8 cellular contexts compared by ENCODE assay signal in the genomic region with DNA sequence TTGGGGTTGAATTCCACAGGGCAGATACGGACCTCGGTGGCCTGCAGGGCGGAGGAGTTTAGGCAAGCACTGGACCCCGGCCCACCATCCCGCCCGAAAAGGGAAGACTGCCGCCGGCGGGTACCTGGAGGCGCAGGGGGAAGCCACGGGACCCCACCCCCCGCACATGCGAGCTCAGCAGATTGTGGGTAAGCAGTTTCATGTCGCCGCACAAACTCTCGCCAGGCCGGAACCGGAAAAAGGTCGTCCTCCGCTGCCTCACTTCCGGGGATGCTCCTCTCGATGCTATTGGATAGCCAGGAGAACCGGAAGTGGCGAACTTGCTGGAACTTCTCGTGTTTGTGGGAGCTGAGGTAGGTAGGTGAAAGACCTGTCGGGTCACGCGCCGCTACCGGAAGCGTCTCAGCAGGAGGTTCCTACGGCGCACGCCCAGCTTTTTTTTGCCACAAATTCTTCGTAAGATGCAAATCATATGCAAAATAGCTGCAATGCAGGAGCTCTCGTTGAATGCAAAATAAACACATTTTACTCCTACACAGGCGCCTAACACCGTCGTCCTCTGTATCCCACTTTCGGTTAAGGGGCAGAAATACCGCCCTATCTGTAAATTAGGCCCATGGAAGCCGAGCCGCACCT. TPM values are rescaled to one million over a fixed set of nuclear protein-coding genes. Genes with fewer than 3 reads are reported as not detected.
DNase-seq lines count a peak whose midpoint lies in the region; ATAC-seq lines count a peak whose summit lies in the region.

Gene TRMT112 (minus strand): TSS at position 235 of the 636 bp plus-strand sequence. CDS start 33 bp downstream, at position 202.

- H3K36me3 Mint-ChIP-seq in naive thymus-derived CD4-positive, alpha-beta T cell, result peaks cover 0 to 24% (median 6%) of the 10 kb centered on the region in 5 donors

- peak within 1 kb of the TSS; percentile 60 for H3K4me3 ChIP-seq in naive thymus-derived CD4-positive, alpha-beta T cell (ENCODE audit: low read length)

- CTCF ChIA-PET in naive thymus-derived CD4-positive, alpha-beta T cell (lab: Charles Lee), result interaction anchor here (0.6 to 2.5 kb wide), 26 partner anchors 11 to 1192 kb away, joined by 3 to 18 read pairs (median 4); partner anchors contain the start of genes BAD, CATSPERZ, CCDC88B and ESRRA

- H3K27ac Mint-ChIP-seq in naive thymus-derived CD4-positive, alpha-beta T cell, result peak within 1 kb of the TSS; percentile 97 to 100 (median 100)

- peaks cover 7 to 10% of the 10 kb centered on the region in 2 donors for H3K4me1 ChIP-seq in naive thymus-derived CD4-positive, alpha-beta T cell (ENCODE audit: control insufficient read depth in 2 of 2, insufficient read depth in 2 of 2, low read length in 2 of 2)

- ATAC-seq in GM21825 (IDR thresholded peaks at IDR 0.05; ENCODE audit: unreplicated experiment), result peak; percentile 55
- peak; percentile 85 for ATAC-seq in naive thymus-derived CD4-positive, alpha-beta T cell

- peak within 1 kb of the TSS; percentile 85 to 99 (median 96) for H3K4me3 Mint-ChIP-seq in naive thymus-derived CD4-positive, alpha-beta T cell

- intact Hi-C loops in naive thymus-derived CD4-positive, alpha-beta T cell (cut with micrococcal nuclease), result loop anchor here (1.0 to 5.0 kb wide), 14 partner anchors 12 to 1540 kb away; partner anchors contain the start of genes ESRRA (in 2 of the 2), CCDC88B (in 1 of the 2), CFL1 (in 1 of the 2) and FKBP2 (in 1 of the 2)

- H3K9me3 ChIP-seq in naive thymus-derived CD4-positive, alpha-beta T cell (ENCODE audit: control insufficient read depth in 2 of 3, low read length in 3 of 3), result no peaks in the 10 kb centered on the region

- H3K9me3 Mint-ChIP-seq in naive thymus-derived CD4-positive, alpha-beta T cell, result no peaks in the 10 kb centered on the region

- POLR2A ChIA-PET in naive thymus-derived CD4-positive, alpha-beta T cell (lab: Charles Lee), result interaction anchor here (0.5 to 4.2 kb wide), 36 partner anchors 9 to 1652 kb away, joined by 3 to 45 read pairs (median 5); partner anchors contain the start of genes BAD, C11orf98, CATSPERZ and CCDC88B

- peak; percentile 98 for DNase-seq in DMS79 treated with DMSO at 0.1 percent for 48 hours (lab: John Stamatoyannopoulos, UW)
- DNase-seq in LHCN-M2 (ENCODE audit: low read depth), result peak; percentile 94
- DNase-seq in RPMI8226, result peak; percentile 100
- peak; percentile 92 to 93 for DNase-seq in activated T-helper 1 cell treated with anti-CD3 and anti-CD28 coated beads, Interleukin-2, amount 50 U/mL, for 16 hours (ENCODE audit: low read depth in 1 of 2, low spot score in 1 of 2)
- DNase-seq in fibroblast of gingiva (ENCODE audit: low read depth), result peak; percentile 96
- peak; percentile 73 to 100 (median 98) for DNase-seq in naive thymus-derived CD4-positive, alpha-beta T cell
- DNase-seq in stimulated activated naive CD4-positive, alpha-beta T cell (lab: John Stamatoyannopoulos, UW), result peak; percentile 91 to 98 (median 97)

- peaks cover 27 to 47% (median 35%) of the 10 kb centered on the region in 7 donors for H3K4me1 Mint-ChIP-seq in naive thymus-derived CD4-positive, alpha-beta T cell

- H3K36me3 ChIP-seq in naive thymus-derived CD4-positive, alpha-beta T cell (ENCODE audit: control insufficient read depth in 2 of 3, insufficient read depth in 3 of 3, low read length in 3 of 3), result peaks cover 0 to 48% (median 0%) of the 10 kb centered on the region in 3 experiments

- no peaks in the 10 kb centered on the region for H3K27me3 Mint-ChIP-seq in naive thymus-derived CD4-positive, alpha-beta T cell

- H3K27me3 ChIP-seq in naive thymus-derived CD4-positive, alpha-beta T cell (ENCODE audit: control insufficient read depth in 2 of 2, insufficient read depth in 2 of 2, low read length in 2 of 2), result no peaks in the 10 kb centered on the region

- H3K27ac ChIP-seq in naive thymus-derived CD4-positive, alpha-beta T cell (ENCODE audit: low read depth, low read length), result peak within 1 kb of the TSS; percentile 92

RNA-seq across cellular contexts. Expression of gene TRMT112, which starts in this region (rescaled TPM):
- 261 and 366 TPM in 2 replicates for total RNA-seq in LHCN-M2 (2014; rRNA removed)
- 391 TPM for polyA plus RNA-seq in LHCN-M2 (2012)
- 100 to 1,000 TPM in 4 of 5 experiments, 10 to 100 TPM in 1; 90.9 to 208 (median 152) TPM for total RNA-seq in naive thymus-derived CD4-positive, alpha-beta T cell
- polyA plus RNA-seq in naive thymus-derived CD4-positive, alpha-beta T cell, result 100 to 1,000 TPM; 527 to 613 TPM

Comparison
In these comparisons a context has a peak if more than half of its experiments do, and no peak if none do; other contexts are left out.
1. Peak in every context shown above with its lines: DNase-seq, ATAC-seq, H3K4me3 ChIP-seq and H3K27ac ChIP-seq.